In genomic region chr10:50542871-50543270, GRCh38 we compare ENCODE assay signal across 21 cellular contexts.
A peak's percentile ranks its signal among the peaks of the same experiment; 100 is the strongest.
DNase-seq lines count a peak whose midpoint lies in the region; ATAC-seq, FAIRE-seq and TF ChIP-seq lines count a peak whose summit lies in the region.
"Had no signal": no experiment of that assay in that cellular context is flagged by ENCODE, and none has a peak within 500 bp of the region (broad histone marks: within the 10 kb centered on the region; RNA-seq: fewer than 3 reads in every experiment).

No MANE protein-coding gene starts in this region.

- peak overlapping the region; percentile 39 for H3K27ac Mint-ChIP-seq in activated CD8-positive, alpha-beta memory T cell treated with anti-CD3 and anti-CD28 coated beads, Interleukin-2, amount 10 ng/mL, durations not matched to agents 7 days and 5 days
- H3K27ac Mint-ChIP-seq in activated T-helper 1 cell treated with anti-CD3 and anti-CD28 coated beads, Interleukin-12 subunit alpha, Interleukin-12 subunit beta, Interleukin-2, Interleukin-4 antibody, amounts not matched to agents 30 ng/mL and 10 ng/mL and 1 ng/mL, durations not matched to agents 14 hours and 24 hours and 36 hours: no peak overlapping the region
- H3K27ac Mint-ChIP-seq in progenitor cell of endocrine pancreas (peak overlapping the region; percentile 62), osteocyte (ENCODE audit: unreplicated experiment) (no peak overlapping the region)

- FAIRE-seq in GM12891 (lab: Jason Lieb, UNC): peak; percentile 77
- FAIRE-seq: RCC 7860 had no signal

- TF ChIP-seq POLR2A in GM12891 (IDR thresholded peaks at IDR 0.05; ENCODE audit: low read depth, low read length): no peak

- intact Hi-C loops in activated T-helper 1 cell treated with anti-CD3 and anti-CD28 coated beads, Interleukin-12 subunit alpha, Interleukin-12 subunit beta, Interleukin-2, Interleukin-4 antibody, amounts not matched to agents 30 ng/mL and 10 ng/mL and 1 ng/mL, durations not matched to agents 14 hours and 24 hours and 36 hours (cut with micrococcal nuclease): no loop called here

- H3K27me3 Mint-ChIP-seq in activated CD8-positive, alpha-beta memory T cell treated with anti-CD3 and anti-CD28 coated beads, Interleukin-2, amount 10 ng/mL, durations not matched to agents 7 days and 5 days: no peaks in the 10 kb centered on the region
- H3K27me3 Mint-ChIP-seq in activated T-helper 1 cell treated with anti-CD3 and anti-CD28 coated beads, Interleukin-12 subunit alpha, Interleukin-12 subunit beta, Interleukin-2, Interleukin-4 antibody, amounts not matched to agents 30 ng/mL and 10 ng/mL and 1 ng/mL, durations not matched to agents 14 hours and 24 hours and 36 hours (ENCODE audit: insufficient read depth): no peaks in the 10 kb centered on the region
- H3K27me3 Mint-ChIP-seq in progenitor cell of endocrine pancreas (no peaks in the 10 kb centered on the region), osteocyte (ENCODE audit: unreplicated experiment) (no peaks in the 10 kb centered on the region)
- H3K27me3 Mint-ChIP-seq: CD8-positive, alpha-beta memory T cell had no signal

- H3K36me3 Mint-ChIP-seq in activated CD8-positive, alpha-beta memory T cell treated with anti-CD3 and anti-CD28 coated beads, Interleukin-2, amount 10 ng/mL, durations not matched to agents 7 days and 5 days: peaks cover 20% of the 10 kb centered on the region
- peaks cover 15% of the 10 kb centered on the region for H3K36me3 Mint-ChIP-seq in activated T-helper 1 cell treated with anti-CD3 and anti-CD28 coated beads, Interleukin-12 subunit alpha, Interleukin-12 subunit beta, Interleukin-2, Interleukin-4 antibody, amounts not matched to agents 30 ng/mL and 10 ng/mL and 1 ng/mL, durations not matched to agents 14 hours and 24 hours and 36 hours (ENCODE audit: low read depth)
- H3K36me3 Mint-ChIP-seq in progenitor cell of endocrine pancreas (ENCODE audit: insufficient read depth): peaks cover 11% of the 10 kb centered on the region
- H3K36me3 Mint-ChIP-seq in osteocyte (ENCODE audit: unreplicated experiment): no peaks in the 10 kb centered on the region

- CTCF ChIA-PET in activated CD8-positive, alpha-beta memory T cell treated with anti-CD3 and anti-CD28 coated beads, Interleukin-2, amount 10 ng/mL, durations not matched to agents 7 days and 5 days (lab: Charles Lee): no interaction called here

- H3K4me3 Mint-ChIP-seq in activated CD8-positive, alpha-beta memory T cell treated with anti-CD3 and anti-CD28 coated beads, Interleukin-2, amount 10 ng/mL, durations not matched to agents 7 days and 5 days: no peak overlapping the region
- peak overlapping the region; percentile 19 for H3K4me3 Mint-ChIP-seq in activated T-helper 1 cell treated with anti-CD3 and anti-CD28 coated beads, Interleukin-12 subunit alpha, Interleukin-12 subunit beta, Interleukin-2, Interleukin-4 antibody, amounts not matched to agents 30 ng/mL and 10 ng/mL and 1 ng/mL, durations not matched to agents 14 hours and 24 hours and 36 hours
- H3K4me3 Mint-ChIP-seq in progenitor cell of endocrine pancreas (ENCODE audit: low read depth) (no peak overlapping the region), osteocyte (ENCODE audit: unreplicated experiment) (no peak overlapping the region)
- H3K4me3 Mint-ChIP-seq: H9 had no signal

- TF ChIP-seq CTCF in progenitor cell of endocrine pancreas (IDR thresholded peaks at IDR 0.05; ENCODE audit: unreplicated experiment) (no peak), osteocyte (IDR thresholded peaks at IDR 0.05) (no peak)

- DNase-seq in activated CD8-positive, alpha-beta memory T cell treated with anti-CD3 and anti-CD28 coated beads, Interleukin-2, amount 10 ng/mL, durations not matched to agents 7 days and 5 days: no peak
- DNase-seq in activated CD8-positive, alpha-beta memory T cell treated with anti-CD3 and anti-CD28 coated beads, Interleukin-2, amount 50 U/mL, for 4 hours: no peak
- DNase-seq in GM12891 (ENCODE audit: insufficient read length, low spot score) (no peak), progenitor cell of endocrine pancreas (ENCODE audit: low spot score, unreplicated experiment) (no peak), osteocyte (ENCODE audit: extremely low spot score, unreplicated experiment) (no peak), GM19238 (ENCODE audit: insufficient read length, low spot score) (no peak)
- no peak for DNase-seq in activated T-helper 1 cell treated with anti-CD3 and anti-CD28 coated beads, Interleukin-12 subunit alpha, Interleukin-12 subunit beta, Interleukin-2, Interleukin-4 antibody, amounts not matched to agents 30 ng/mL and 10 ng/mL and 1 ng/mL, durations not matched to agents 14 hours and 24 hours and 36 hours (ENCODE audit: low spot score)
- DNase-seq: 8988T; C1 segment of cervical spinal cord; Calu3; CD8-positive, alpha-beta memory T cell; DMS153; GM23248; H9; NCI-H1105; NCI-H146; NCI-H2029; NCI-H524 treated with DMSO at 0.1 percent for 48 hours; OCI-M1; SJCRH30 had no signal

- no peak for ATAC-seq in activated CD8-positive, alpha-beta memory T cell treated with anti-CD3 and anti-CD28 coated beads, Interleukin-2, amount 10 ng/mL, durations not matched to agents 7 days and 5 days

- H3K9me3 Mint-ChIP-seq in activated CD8-positive, alpha-beta memory T cell treated with anti-CD3 and anti-CD28 coated beads, Interleukin-2, amount 10 ng/mL, durations not matched to agents 7 days and 5 days (ENCODE audit: low read depth): peaks cover 2% of the 10 kb centered on the region
- peaks cover 16% of the 10 kb centered on the region for H3K9me3 Mint-ChIP-seq in activated T-helper 1 cell treated with anti-CD3 and anti-CD28 coated beads, Interleukin-12 subunit alpha, Interleukin-12 subunit beta, Interleukin-2, Interleukin-4 antibody, amounts not matched to agents 30 ng/mL and 10 ng/mL and 1 ng/mL, durations not matched to agents 14 hours and 24 hours and 36 hours
- peaks cover 16% of the 10 kb centered on the region for H3K9me3 Mint-ChIP-seq in progenitor cell of endocrine pancreas (ENCODE audit: low read depth)
- H3K9me3 Mint-ChIP-seq in osteocyte (ENCODE audit: unreplicated experiment): peaks cover 2% of the 10 kb centered on the region

- peaks cover 64% of the 10 kb centered on the region for H3K4me1 Mint-ChIP-seq in activated CD8-positive, alpha-beta memory T cell treated with anti-CD3 and anti-CD28 coated beads, Interleukin-2, amount 10 ng/mL, durations not matched to agents 7 days and 5 days
- H3K4me1 Mint-ChIP-seq in activated T-helper 1 cell treated with anti-CD3 and anti-CD28 coated beads, Interleukin-12 subunit alpha, Interleukin-12 subunit beta, Interleukin-2, Interleukin-4 antibody, amounts not matched to agents 30 ng/mL and 10 ng/mL and 1 ng/mL, durations not matched to agents 14 hours and 24 hours and 36 hours (ENCODE audit: low read depth): peaks cover 77% of the 10 kb centered on the region
- peaks cover 24% of the 10 kb centered on the region for H3K4me1 Mint-ChIP-seq in progenitor cell of endocrine pancreas (ENCODE audit: low read depth)
- no peaks in the 10 kb centered on the region for H3K4me1 Mint-ChIP-seq in osteocyte (ENCODE audit: unreplicated experiment)

TF ChIP-seq in GM12891, 5 proteins besides CTCF, POLR2A, EP300 and RAD21:
- TF ChIP-seq TAF1 (IDR thresholded peaks at IDR 0.05; ENCODE audit: low read depth, low read length): no peak
- no peak for TF ChIP-seq POLR2AphosphoS5 (IDR thresholded peaks at IDR 0.05; ENCODE audit: low read depth, low read length)
- peak; percentile 18; the same call in 1 of the 2 replicates for TF ChIP-seq SPI1 (IDR thresholded peaks at IDR 0.05; ENCODE audit: low read depth, low read length)

Comparison
In these comparisons a context has a peak if more than half of its experiments do, and no peak if none do; other contexts are left out.
1. H3K27ac Mint-ChIP-seq: peak in activated CD8-positive, alpha-beta memory T cell treated with anti-CD3 and anti-CD28 coated beads, Interleukin-2, amount 10 ng/mL, durations not matched to agents 7 days and 5 days (single experiment) and progenitor cell of endocrine pancreas (single experiment); none in activated T-helper 1 cell treated with anti-CD3 and anti-CD28 coated beads, Interleukin-12 subunit alpha, Interleukin-12 subunit beta, Interleukin-2, Interleukin-4 antibody, amounts not matched to agents 30 ng/mL and 10 ng/mL and 1 ng/mL, durations not matched to agents 14 hours and 24 hours and 36 hours (single experiment) and osteocyte (single experiment).